In the genomic region with DNA sequence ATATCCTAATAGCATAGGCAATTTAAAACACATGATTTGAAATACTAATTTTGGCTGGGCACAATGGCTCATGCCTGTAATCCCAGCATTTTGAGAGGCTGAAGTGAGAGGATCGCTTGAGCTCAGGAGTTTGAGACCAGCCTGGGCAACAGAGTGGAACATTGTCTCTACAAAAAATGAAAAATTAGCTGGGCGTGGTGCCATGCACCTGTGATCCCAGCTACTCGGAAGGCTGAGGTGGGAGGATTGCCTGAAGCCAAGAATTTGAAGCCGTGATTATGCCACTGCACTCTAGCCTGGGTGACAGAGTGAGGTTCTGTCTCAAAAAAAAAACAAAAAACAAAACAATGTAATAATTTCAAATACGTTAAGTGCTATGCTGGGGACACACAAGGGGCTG, we compare ENCODE assay signal across 26 cellular contexts.
DNase-seq lines count a peak whose midpoint lies in the region; ATAC-seq and TF ChIP-seq lines count a peak whose summit lies in the region.
"Had no signal": no experiment of that assay in that cellular context is flagged by ENCODE, and none has a peak within 500 bp of the region (broad histone marks: within the 10 kb centered on the region; RNA-seq: fewer than 3 reads in every experiment).

No MANE protein-coding gene starts in this region.

- peaks cover 2% of the 10 kb centered on the region for H3K27me3 Mint-ChIP-seq in glutamatergic neuron (ENCODE audit: unreplicated experiment)
- H3K27me3 Mint-ChIP-seq: CD4-positive, alpha-beta T cell; IgD-negative memory B cell had no signal

- no peak for ATAC-seq in Panc1
- no peak for ATAC-seq in left ventricle myocardium superior
- ATAC-seq in GM18867 (IDR thresholded peaks at IDR 0.05; ENCODE audit: unreplicated experiment), result no peak
- ATAC-seq: GM12878 had no signal

- BruUV-seq in Panc1 (replicated peaks; lab: Mats Ljungman, UMichigan), result no TSS peak

- peak overlapping the region; percentile 29 for H3K27ac Mint-ChIP-seq in glutamatergic neuron (ENCODE audit: unreplicated experiment)
- H3K27ac Mint-ChIP-seq: CD4-positive, alpha-beta T cell; T-helper 1 cell treated with Interleukin-12 subunit alpha and Interleukin-12 subunit beta and Interleukin-4 antibody, amounts not matched to agents 30 μg/mL and 1 μg/mL, for 36 hours had no signal

- H3K36me3 Mint-ChIP-seq in glutamatergic neuron (ENCODE audit: unreplicated experiment), result peaks cover 6% of the 10 kb centered on the region
- H3K36me3 Mint-ChIP-seq: IgD-negative memory B cell had no signal

- no peak overlapping the region for H3K4me3 ChIP-seq in BLaER1 treated with 17β-estradiol and CSF1 and Interleukin-3, amounts not matched to agents 10 nM and 100 nM
- H3K4me3 ChIP-seq in Panc1 (ENCODE audit: low read depth in 2 of 2, low read length in 2 of 2), result no peak overlapping the region
- H3K4me3 ChIP-seq: BLaER1, GM12878 had no signal

- H3K9ac ChIP-seq in BLaER1 treated with 17β-estradiol and CSF1 and Interleukin-3, amounts not matched to agents 10 nM and 100 nM, result peak overlapping the region in 1 of 11 experiments; percentile 39; a peak in 2 of 22 replicates
- H3K9ac ChIP-seq: BLaER1, SK-N-SH had no signal

- CTCF ChIA-PET in Panc1 (lab: Charles Lee), result no interaction called here

- peak overlapping the region in 8 of 11 experiments; percentile 2 to 94 (median 70); a peak in 10 of 22 replicates for H3K27ac ChIP-seq in BLaER1 treated with 17β-estradiol and CSF1 and Interleukin-3, amounts not matched to agents 10 nM and 100 nM
- H3K27ac ChIP-seq in Panc1 (ENCODE audit: low read length), result peak overlapping the region; percentile 98
- H3K27ac ChIP-seq: BLaER1, HL-60 had no signal

- H3K9me3 Mint-ChIP-seq in glutamatergic neuron (ENCODE audit: unreplicated experiment), result peaks cover 8% of the 10 kb centered on the region
- H3K9me3 Mint-ChIP-seq: CD4-positive, alpha-beta T cell; T-helper 1 cell treated with Interleukin-12 subunit alpha and Interleukin-12 subunit beta and Interleukin-4 antibody, amounts not matched to agents 30 μg/mL and 1 μg/mL, for 36 hours had no signal

- in situ Hi-C loops in Panc1 (cut with HindIII; ENCODE audit: low pct_unique_long_range_greater_than_20kb, low sequenced_read_pairs), result no loop called here

- H3K9me3 ChIP-seq in BLaER1 treated with 17β-estradiol and CSF1 and Interleukin-3, amounts not matched to agents 10 nM and 100 nM (replicated peaks in 1 of 11), result no peaks in the 10 kb centered on the region
- H3K9me3 ChIP-seq in Panc1 (ENCODE audit: control insufficient read depth, insufficient read depth, low read depth, low read length), result no peaks in the 10 kb centered on the region
- H3K9me3 ChIP-seq: BLaER1, SK-N-SH had no signal

- peaks cover 37% of the 10 kb centered on the region for H3K4me1 Mint-ChIP-seq in glutamatergic neuron (ENCODE audit: low read depth, unreplicated experiment)

- intact Hi-C loops in Panc1 (cut with micrococcal nuclease; ENCODE audit: unreplicated experiment) (no loop called here), left ventricle myocardium superior (cut with micrococcal nuclease) (no loop called here)

- H3K4me3 Mint-ChIP-seq in glutamatergic neuron (ENCODE audit: unreplicated experiment), result no peak overlapping the region
- H3K4me3 Mint-ChIP-seq: CD4-positive, alpha-beta T cell; T-helper 1 cell treated with Interleukin-12 subunit alpha and Interleukin-12 subunit beta and Interleukin-4 antibody, amounts not matched to agents 30 μg/mL and 1 μg/mL, for 36 hours had no signal

- no peaks in the 10 kb centered on the region for H3K36me3 ChIP-seq in BLaER1 treated with 17β-estradiol and CSF1 and Interleukin-3, amounts not matched to agents 10 nM and 100 nM
- H3K36me3 ChIP-seq in Panc1 (ENCODE audit: control insufficient read depth, insufficient read depth, low read length), result no peaks in the 10 kb centered on the region
- H3K36me3 ChIP-seq: BLaER1 had no signal

- DNase-seq in Panc1 (ENCODE audit: low read depth, low spot score), result no peak
- no peak for DNase-seq in glutamatergic neuron
- DNase-seq in NCI-H128 (lab: John Stamatoyannopoulos, UW; ENCODE audit: unreplicated experiment), result no peak
- DNase-seq in SK-N-DZ (ENCODE audit: low spot score), result no peak
- DNase-seq in left ventricle myocardium superior, result no peak
- DNase-seq: CD4-positive, alpha-beta T cell; COR-L47; GDM1; HCEC 1CT; Karpas-422; NCI-H1417; NCI-H1694; NCI-H2029 treated with DMSO at 0.1 percent for 48 hours; NCI-H226; NCI-H510A; SHP77 treated with DMSO at 0.1 percent for 48 hours; SK-N-SH; SW 1271 had no signal

- POLR2A ChIA-PET in Panc1 (lab: Charles Lee), result no interaction called here

- H4K20me1 ChIP-seq in BLaER1 treated with 17β-estradiol and CSF1 and Interleukin-3, amounts not matched to agents 10 nM and 100 nM, result no peaks in the 10 kb centered on the region
- H4K20me1 ChIP-seq: BLaER1 had no signal

- TF ChIP-seq RAD21 in Ishikawa (IDR thresholded peaks at IDR 0.05; ENCODE audit: low read depth), result no peak

- peak overlapping the region in 10 of 11 experiments; percentile 20 to 82 (median 75); a peak in 19 of 22 replicates for H3K4me2 ChIP-seq in BLaER1 treated with 17β-estradiol and CSF1 and Interleukin-3, amounts not matched to agents 10 nM and 100 nM
- H3K4me2 ChIP-seq: BLaER1, SK-N-SH had no signal

- no peaks in the 10 kb centered on the region for H3K27me3 ChIP-seq in BLaER1 treated with 17β-estradiol and CSF1 and Interleukin-3, amounts not matched to agents 10 nM and 100 nM
- no peaks in the 10 kb centered on the region for H3K27me3 ChIP-seq in Panc1 (ENCODE audit: control insufficient read depth, insufficient read depth, low read length)
- H3K27me3 ChIP-seq: BLaER1 had no signal

- peaks cover 5 to 65% (median 55%) of the 10 kb centered on the region in 10 experiments; a peak in 19 of 20 replicates for H3K4me1 ChIP-seq in BLaER1 treated with 17β-estradiol and CSF1 and Interleukin-3, amounts not matched to agents 10 nM and 100 nM
- H3K4me1 ChIP-seq in Panc1 (ENCODE audit: control insufficient read depth, insufficient read depth, low read length), result peaks cover 38% of the 10 kb centered on the region

- TF ChIP-seq CTCF in Panc1 (IDR thresholded peaks at IDR 0.05) (no peak), glutamatergic neuron (IDR thresholded peaks at IDR 0.05; ENCODE audit: partially characterized antibody, unreplicated experiment) (no peak)

- peak; percentile 65; the same call in 1 of the 2 replicates for TF ChIP-seq EP300 in Ishikawa (IDR thresholded peaks at IDR 0.05; ENCODE audit: borderline replicate concordance)

TF ChIP-seq in Ishikawa, 13 proteins besides CTCF, POLR2A, EP300 and RAD21:
- no peak for TF ChIP-seq EGR1 (IDR thresholded peaks at IDR 0.05)
- no peak for TF ChIP-seq TAF1 (IDR thresholded peaks at IDR 0.05; ENCODE audit: low read depth)
- peak; percentile 76 for TF ChIP-seq NFIC (IDR thresholded peaks at IDR 0.05)
- no peak for TF ChIP-seq YY1 (IDR thresholded peaks at IDR 0.05; ENCODE audit: low read depth)
- TF ChIP-seq CREB1 (IDR thresholded peaks at IDR 0.05; ENCODE audit: low read depth), result no peak
- TF ChIP-seq ZBTB7A (IDR thresholded peaks at IDR 0.05; ENCODE audit: low read depth), result no peak
- TF ChIP-seq TCF12 (IDR thresholded peaks at IDR 0.05; ENCODE audit: low read depth), result peak; percentile 84
- TF ChIP-seq, protein P1, sequence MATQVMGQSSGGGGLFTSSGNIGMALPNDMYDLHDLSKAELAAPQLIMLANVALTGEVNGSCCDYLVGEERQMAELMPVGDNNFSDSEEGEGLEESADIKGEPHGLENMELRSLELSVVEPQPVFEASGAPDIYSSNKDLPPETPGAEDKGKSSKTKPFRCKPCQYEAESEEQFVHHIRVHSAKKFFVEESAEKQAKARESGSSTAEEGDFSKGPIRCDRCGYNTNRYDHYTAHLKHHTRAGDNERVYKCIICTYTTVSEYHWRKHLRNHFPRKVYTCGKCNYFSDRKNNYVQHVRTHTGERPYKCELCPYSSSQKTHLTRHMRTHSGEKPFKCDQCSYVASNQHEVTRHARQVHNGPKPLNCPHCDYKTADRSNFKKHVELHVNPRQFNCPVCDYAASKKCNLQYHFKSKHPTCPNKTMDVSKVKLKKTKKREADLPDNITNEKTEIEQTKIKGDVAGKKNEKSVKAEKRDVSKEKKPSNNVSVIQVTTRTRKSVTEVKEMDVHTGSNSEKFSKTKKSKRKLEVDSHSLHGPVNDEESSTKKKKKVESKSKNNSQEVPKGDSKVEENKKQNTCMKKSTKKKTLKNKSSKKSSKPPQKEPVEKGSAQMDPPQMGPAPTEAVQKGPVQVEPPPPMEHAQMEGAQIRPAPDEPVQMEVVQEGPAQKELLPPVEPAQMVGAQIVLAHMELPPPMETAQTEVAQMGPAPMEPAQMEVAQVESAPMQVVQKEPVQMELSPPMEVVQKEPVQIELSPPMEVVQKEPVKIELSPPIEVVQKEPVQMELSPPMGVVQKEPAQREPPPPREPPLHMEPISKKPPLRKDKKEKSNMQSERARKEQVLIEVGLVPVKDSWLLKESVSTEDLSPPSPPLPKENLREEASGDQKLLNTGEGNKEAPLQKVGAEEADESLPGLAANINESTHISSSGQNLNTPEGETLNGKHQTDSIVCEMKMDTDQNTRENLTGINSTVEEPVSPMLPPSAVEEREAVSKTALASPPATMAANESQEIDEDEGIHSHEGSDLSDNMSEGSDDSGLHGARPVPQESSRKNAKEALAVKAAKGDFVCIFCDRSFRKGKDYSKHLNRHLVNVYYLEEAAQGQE (IDR thresholded peaks at IDR 0.05; ENCODE audit: low read depth), result no peak
- peak; percentile 71 for TF ChIP-seq TEAD4 (IDR thresholded peaks at IDR 0.05)
- TF ChIP-seq CEBPB (IDR thresholded peaks at IDR 0.05), result no peak
- TF ChIP-seq, protein P2, sequence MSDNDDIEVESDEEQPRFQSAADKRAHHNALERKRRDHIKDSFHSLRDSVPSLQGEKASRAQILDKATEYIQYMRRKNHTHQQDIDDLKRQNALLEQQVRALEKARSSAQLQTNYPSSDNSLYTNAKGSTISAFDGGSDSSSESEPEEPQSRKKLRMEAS (IDR thresholded peaks at IDR 0.05), result peak; percentile 67; the same call in 1 of the 2 replicates
- TF ChIP-seq, protein P3, sequence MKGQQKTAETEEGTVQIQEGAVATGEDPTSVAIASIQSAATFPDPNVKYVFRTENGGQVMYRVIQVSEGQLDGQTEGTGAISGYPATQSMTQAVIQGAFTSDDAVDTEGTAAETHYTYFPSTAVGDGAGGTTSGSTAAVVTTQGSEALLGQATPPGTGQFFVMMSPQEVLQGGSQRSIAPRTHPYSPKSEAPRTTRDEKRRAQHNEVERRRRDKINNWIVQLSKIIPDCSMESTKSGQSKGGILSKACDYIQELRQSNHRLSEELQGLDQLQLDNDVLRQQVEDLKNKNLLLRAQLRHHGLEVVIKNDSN (IDR thresholded peaks at IDR 0.05), result no peak
- TF ChIP-seq FOXM1 (IDR thresholded peaks at IDR 0.05; ENCODE audit: borderline replicate concordance, low read depth), result no peak
